Comparison of ENCODE assay signal across 9 cellular contexts in the genomic region with DNA sequence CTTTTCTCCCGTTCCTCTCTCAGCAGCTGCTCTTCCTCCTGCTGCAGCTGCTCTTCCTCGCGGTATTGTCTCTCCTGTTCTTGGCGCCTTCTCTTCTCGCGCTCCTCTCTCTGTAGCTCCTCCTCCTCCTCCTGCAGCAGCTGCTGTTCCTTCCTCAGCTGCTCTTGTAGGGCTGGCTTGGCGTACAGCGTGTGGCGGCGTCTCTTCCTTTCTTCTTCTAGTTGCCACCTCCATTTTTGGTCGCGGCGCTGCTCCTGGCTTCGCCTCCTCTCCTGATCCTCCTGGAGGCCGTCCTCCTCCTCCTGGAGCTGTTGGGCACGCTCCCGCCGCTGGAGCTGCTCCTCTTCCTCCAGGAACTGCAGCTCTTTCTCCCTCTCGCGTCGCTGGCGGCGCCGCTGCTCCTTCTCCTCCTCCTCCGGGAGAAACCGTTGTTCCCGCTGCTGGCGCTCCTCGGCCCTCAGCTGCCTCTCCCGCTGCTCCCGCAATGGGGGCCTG. TPM values are rescaled to one million over a fixed set of nuclear protein-coding genes. Genes with fewer than 3 reads are reported as not detected.
DNase-seq lines count a peak whose midpoint lies in the region; ATAC-seq and TF ChIP-seq lines count a peak whose summit lies in the region.
"Had no signal": no experiment of that assay in that cellular context is flagged by ENCODE, and none has a peak within 500 bp of the region (broad histone marks: within the 10 kb centered on the region; RNA-seq: fewer than 3 reads in every experiment).

No MANE protein-coding gene starts in this region.

- peak overlapping the region in 43 of 59 donors; percentile 4 to 83 (median 58) for H3K27ac ChIP-seq in dorsolateral prefrontal cortex

- DNase-seq in Right ventricle myocardium superior (peak; percentile 50), cardiac septum (ENCODE audit: low spot score) (no peak), SK-MEL-5 (ENCODE audit: low read depth, low spot score) (peak; percentile 54), dorsolateral prefrontal cortex (peak in 4 of 10 donors; percentile 16 to 58 (median 48)), mesothelial cell of epicardium (ENCODE audit: low spot score in 2 of 2, unreplicated experiment in 2 of 2) (no peak)

- peak; percentile 34 for ATAC-seq in Right ventricle myocardium superior (ENCODE audit: poor library complexity)
- ATAC-seq in GM18861 (IDR thresholded peaks at IDR 0.05; ENCODE audit: unreplicated experiment): no peak
- no peak for ATAC-seq in GM18505 (IDR thresholded peaks at IDR 0.05; ENCODE audit: unreplicated experiment)

- H3K36me3 Mint-ChIP-seq in mesothelial cell of epicardium: no peaks in the 10 kb centered on the region

- H3K27me3 ChIP-seq in dorsolateral prefrontal cortex: peaks cover 0 to 100% (median 76%) of the 10 kb centered on the region in 45 donors
- peaks cover 98% of the 10 kb centered on the region for H3K27me3 ChIP-seq in mucosa of stomach (ENCODE audit: control insufficient read depth, insufficient read depth, low read length)

- H3K27ac Mint-ChIP-seq in mesothelial cell of epicardium: no peak overlapping the region

- in situ Hi-C loops in SK-MEL-5 (cut with HindIII; ENCODE audit: low pct_unique_long_range_greater_than_20kb, low sequenced_read_pairs): no loop called here

- no peaks in the 10 kb centered on the region for H3K4me1 Mint-ChIP-seq in mesothelial cell of epicardium

- no peaks in the 10 kb centered on the region for H3K36me3 ChIP-seq in mucosa of stomach (ENCODE audit: control insufficient read depth, insufficient read depth, low read length)

- peaks cover 3% of the 10 kb centered on the region for H3K27me3 Mint-ChIP-seq in mesothelial cell of epicardium (ENCODE audit: low read depth)

- TF ChIP-seq POLR2A in GM18505 (IDR thresholded peaks at IDR 0.05; ENCODE audit: borderline replicate concordance, extremely low read depth, insufficient read depth, insufficient read length): no peak

- TF ChIP-seq CTCF in dorsolateral prefrontal cortex (IDR thresholded peaks at IDR 0.05 in 54 of 56, conservative IDR thresholded peaks at IDR 0.05 in 2 of 56; ENCODE audit: low read depth in 1 of 56, partially characterized antibody in 56 of 56) (no peak), mesothelial cell of epicardium (IDR thresholded peaks at IDR 0.05; ENCODE audit: unreplicated experiment) (no peak)

- intact Hi-C loops in Right ventricle myocardium superior (cut with DNase I) (no loop called here), cardiac septum (cut with DNase I) (no loop called here), dorsolateral prefrontal cortex (cut with DNase I) (no loop called here)

- H3K4me1 ChIP-seq in mucosa of stomach (ENCODE audit: control insufficient read depth, insufficient read depth, low read length): peaks cover 45% of the 10 kb centered on the region

- no peaks in the 10 kb centered on the region for H3K9me3 ChIP-seq in mucosa of stomach (ENCODE audit: control insufficient read depth, low read length)

- no peak overlapping the region for H3K4me3 Mint-ChIP-seq in mesothelial cell of epicardium

- no peak overlapping the region for H3K9ac ChIP-seq in mucosa of stomach (ENCODE audit: low read length)

- H3K4me3 ChIP-seq in dorsolateral prefrontal cortex (peak overlapping the region; percentile 14 to 72 (median 50)), mucosa of stomach (ENCODE audit: low read length) (peak overlapping the region; percentile 31)

- peaks cover 5% of the 10 kb centered on the region for H3K9me3 Mint-ChIP-seq in mesothelial cell of epicardium

RNA-seq across cellular contexts. Expression of gene TCHH, which starts 4.8 kb away (rescaled TPM):
- not detected for total RNA-seq in Right ventricle myocardium superior
- 0.05 TPM for total RNA-seq in cardiac septum
- total RNA-seq in SK-MEL-5 (2014; rRNA removed; shearing (Covaris generic)): 0.05 and 0.27 TPM in 2 replicates
- 0.20 and 0.43 TPM in 2 replicates for polyA plus RNA-seq in SK-MEL-5 (2015; cell fraction: cytosol; rRNA removed)
- polyA plus RNA-seq in SK-MEL-5 (2015; cell fraction: nucleus; rRNA removed): 0.35 TPM in 1 of 2 replicates, not detected in the other
- total RNA-seq in dorsolateral prefrontal cortex: 1 to 10 TPM in 2 of 120 experiments, under 1 TPM in 118; 0.07 to 1.6 (median 0.51) TPM
- total RNA-seq in mesothelial cell of epicardium: not detected in 3 replicates

RNA-seq across cellular contexts. Expression of gene TCHHL1, which starts 21.5 kb away (rescaled TPM):
- total RNA-seq in Right ventricle myocardium superior (not detected), cardiac septum (not detected), dorsolateral prefrontal cortex (not detected), mesothelial cell of epicardium (not detected in 3 replicates)
- total RNA-seq in SK-MEL-5 (2014; rRNA removed; shearing (Covaris generic)): not detected in 2 replicates
- polyA plus RNA-seq in SK-MEL-5 (2015; cell fraction: cytosol; rRNA removed): not detected in 2 replicates
- polyA plus RNA-seq in SK-MEL-5 (2015; cell fraction: nucleus; rRNA removed): not detected in 2 replicates
- total RNA-seq: temporal lobe had no signal

RNA-seq across cellular contexts. Expression of gene RPTN, which starts 48.6 kb away (rescaled TPM):
- total RNA-seq in Right ventricle myocardium superior (not detected), cardiac septum (not detected), dorsolateral prefrontal cortex (not detected), mesothelial cell of epicardium (not detected in 3 replicates)
- not detected in 2 replicates for total RNA-seq in SK-MEL-5 (2014; rRNA removed; shearing (Covaris generic))
- not detected in 2 replicates for polyA plus RNA-seq in SK-MEL-5 (2015; cell fraction: cytosol; rRNA removed)
- not detected in 2 replicates for polyA plus RNA-seq in SK-MEL-5 (2015; cell fraction: nucleus; rRNA removed)
- total RNA-seq: temporal lobe had no signal

Comparison
In these comparisons a context has a peak if more than half of its experiments do, and no peak if none do; other contexts are left out.
1. DNase-seq: peak in Right ventricle myocardium superior (single experiment) and SK-MEL-5 (single experiment); none in cardiac septum (single experiment) and mesothelial cell of epicardium (0 of 2).